Comparison of ENCODE assay signal across 8 cellular contexts in genomic region chr12:52151859-52152783, GRCh38. TPM values are rescaled to one million over a fixed set of nuclear protein-coding genes. Genes with fewer than 3 reads are reported as not detected.
DNase-seq lines count a peak whose midpoint lies in the region; ATAC-seq and TF ChIP-seq lines count a peak whose summit lies in the region.

No MANE protein-coding gene starts in this region.

- no peak for TF ChIP-seq EP300 in suprapubic skin (IDR thresholded peaks at IDR 0.05)

- ATAC-seq in GM18502 (IDR thresholded peaks at IDR 0.05; ENCODE audit: poor library complexity, unreplicated experiment) (peak; percentile 49), GM19397 (IDR thresholded peaks at IDR 0.05; ENCODE audit: unreplicated experiment) (no peak)

- peaks cover 42% of the 10 kb centered on the region for H3K27me3 ChIP-seq in neutrophil
- H3K27me3 ChIP-seq in suprapubic skin, result no peaks in the 10 kb centered on the region

- no peak overlapping the region for H3K27ac ChIP-seq in neutrophil
- H3K27ac ChIP-seq in suprapubic skin, result peak overlapping the region; percentile 99

- TF ChIP-seq POLR2A in suprapubic skin (IDR thresholded peaks at IDR 0.05), result no peak

- H3K4me1 ChIP-seq in neutrophil (ENCODE audit: control insufficient read depth in 1 of 2, insufficient read depth in 1 of 2, low read depth in 1 of 2, low read length in 1 of 2), result peaks cover 0 to 5% of the 10 kb centered on the region in 2 experiments
- H3K4me1 ChIP-seq in suprapubic skin, result peaks cover 86% of the 10 kb centered on the region

- H3K4me3 ChIP-seq in fibroblast of pulmonary artery (replicated peaks; ENCODE audit: low read depth, low read length) (peak overlapping the region; percentile 34), neutrophil (ENCODE audit: low read depth in 1 of 2, low read length in 1 of 2) (peak overlapping the region in 1 of 2 experiments; percentile 1), suprapubic skin (peak overlapping the region; percentile 47)

- TF ChIP-seq CTCF in fibroblast of pulmonary artery (IDR thresholded peaks at IDR 0.05; ENCODE audit: low read length, missing control alignments) (peak; percentile 50), neutrophil (IDR thresholded peaks at IDR 0.05) (peak; percentile 71), suprapubic skin (IDR thresholded peaks at IDR 0.05) (peak; percentile 83 to 97)

- no peaks in the 10 kb centered on the region for H3K9me3 ChIP-seq in neutrophil
- no peaks in the 10 kb centered on the region for H3K9me3 ChIP-seq in suprapubic skin

- 4% methylated on average over 5 of the region's 62 CpGs for WGBS in suprapubic skin

- H3K36me3 ChIP-seq in neutrophil (no peaks in the 10 kb centered on the region), suprapubic skin (no peaks in the 10 kb centered on the region)

- DNase-seq in NOMO-1 (lab: John Stamatoyannopoulos, UW; ENCODE audit: unreplicated experiment in 2 of 2), result peak; percentile 38 to 44
- DNase-seq in activated T-cell treated with anti-CD3 and anti-CD28 coated beads, Interleukin-2, amount 50 U/mL, for 48 hours, result peak; percentile 77 to 79
- DNase-seq in fibroblast of pulmonary artery (ENCODE audit: low read depth), result peak; percentile 60
- DNase-seq in suprapubic skin (ENCODE audit: low spot score in 2 of 2), result peak; percentile 91 to 93
- no peak for DNase-seq in DMS153 (lab: John Stamatoyannopoulos, UW)

RNA-seq across cellular contexts. Expression of gene KRT80, which starts 39.7 kb away (rescaled TPM):
- 100 to 1,000 TPM in 3 of 4 donors, 10 to 100 TPM in 1; 78.6 to 293 (median 185) TPM for total RNA-seq in suprapubic skin
